1 cellular context compared by ENCODE assay signal in the genomic region with DNA sequence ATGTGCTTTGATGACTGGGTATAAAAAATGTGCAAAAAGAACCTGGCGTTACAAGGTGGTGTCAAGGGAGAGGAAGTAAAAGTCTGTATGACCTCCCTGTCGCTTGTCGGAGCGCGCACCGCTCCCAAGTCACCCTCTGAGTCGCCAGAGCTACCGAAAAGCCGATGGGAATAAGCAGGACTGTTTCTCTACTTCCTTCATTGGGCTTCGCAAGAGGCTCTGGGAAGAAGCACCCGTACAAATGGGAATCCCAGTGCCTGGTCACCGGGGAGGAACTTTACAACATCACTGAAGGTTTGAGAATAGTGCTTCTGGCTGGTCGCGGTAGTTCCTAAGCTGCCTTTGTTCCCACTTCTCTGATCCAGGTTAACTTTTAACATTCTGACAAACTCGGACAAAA.
TF ChIP-seq lines count a peak whose summit lies in the region.

No MANE protein-coding gene starts in this region.

TF ChIP-seq in HepG2, 621 proteins besides CTCF, POLR2A, EP300 and RAD21:
- TF ChIP-seq, protein P1, sequence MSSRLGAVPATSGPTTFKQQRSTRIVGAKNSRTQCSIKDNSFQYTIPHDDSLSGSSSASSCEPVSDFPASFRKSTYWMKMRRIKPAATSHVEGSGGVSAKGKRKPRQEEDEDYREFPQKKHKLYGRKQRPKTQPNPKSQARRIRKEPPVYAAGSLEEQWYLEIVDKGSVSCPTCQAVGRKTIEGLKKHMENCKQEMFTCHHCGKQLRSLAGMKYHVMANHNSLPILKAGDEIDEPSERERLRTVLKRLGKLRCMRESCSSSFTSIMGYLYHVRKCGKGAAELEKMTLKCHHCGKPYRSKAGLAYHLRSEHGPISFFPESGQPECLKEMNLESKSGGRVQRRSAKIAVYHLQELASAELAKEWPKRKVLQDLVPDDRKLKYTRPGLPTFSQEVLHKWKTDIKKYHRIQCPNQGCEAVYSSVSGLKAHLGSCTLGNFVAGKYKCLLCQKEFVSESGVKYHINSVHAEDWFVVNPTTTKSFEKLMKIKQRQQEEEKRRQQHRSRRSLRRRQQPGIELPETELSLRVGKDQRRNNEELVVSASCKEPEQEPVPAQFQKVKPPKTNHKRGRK (CRISPR knock-in tag; IDR thresholded peaks at IDR 0.05) = no peak
- TF ChIP-seq NFYB (CRISPR knock-in tag; IDR thresholded peaks at IDR 0.05) = no peak
- TF ChIP-seq ZNF816 (CRISPR knock-in tag; IDR thresholded peaks at IDR 0.05; ENCODE audit: borderline replicate concordance) = no peak
- no peak for TF ChIP-seq ZNF672 (CRISPR knock-in tag; IDR thresholded peaks at IDR 0.05)
- TF ChIP-seq ZNF772 (CRISPR knock-in tag; IDR thresholded peaks at IDR 0.05) = no peak
- TF ChIP-seq ESRRA (CRISPR knock-in tag; IDR thresholded peaks at IDR 0.05; ENCODE audit: low read depth) = no peak
- TF ChIP-seq ZNF530 (CRISPR knock-in tag; IDR thresholded peaks at IDR 0.05; ENCODE audit: low read depth) = no peak
- TF ChIP-seq, protein P2, sequence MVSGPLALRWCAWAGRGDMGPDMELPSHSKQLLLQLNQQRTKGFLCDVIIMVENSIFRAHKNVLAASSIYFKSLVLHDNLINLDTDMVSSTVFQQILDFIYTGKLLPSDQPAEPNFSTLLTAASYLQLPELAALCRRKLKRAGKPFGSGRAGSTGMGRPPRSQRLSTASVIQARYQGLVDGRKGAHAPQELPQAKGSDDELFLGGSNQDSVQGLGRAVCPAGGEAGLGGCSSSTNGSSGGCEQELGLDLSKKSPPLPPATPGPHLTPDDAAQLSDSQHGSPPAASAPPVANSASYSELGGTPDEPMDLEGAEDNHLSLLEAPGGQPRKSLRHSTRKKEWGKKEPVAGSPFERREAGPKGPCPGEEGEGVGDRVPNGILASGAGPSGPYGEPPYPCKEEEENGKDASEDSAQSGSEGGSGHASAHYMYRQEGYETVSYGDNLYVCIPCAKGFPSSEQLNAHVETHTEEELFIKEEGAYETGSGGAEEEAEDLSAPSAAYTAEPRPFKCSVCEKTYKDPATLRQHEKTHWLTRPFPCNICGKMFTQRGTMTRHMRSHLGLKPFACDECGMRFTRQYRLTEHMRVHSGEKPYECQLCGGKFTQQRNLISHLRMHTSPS (CRISPR knock-in tag; IDR thresholded peaks at IDR 0.05; ENCODE audit: low read depth) = no peak
- no peak for TF ChIP-seq BHLHE40 (IDR thresholded peaks at IDR 0.05; ENCODE audit: low read length)
